Comparison of ENCODE assay signal across 13 cellular contexts in genomic region chr22:18033204-18033998, GRCh38. TPM values are rescaled to one million over a fixed set of nuclear protein-coding genes. Genes with fewer than 3 reads are reported as not detected.
A peak's percentile ranks its signal among the peaks of the same experiment; 100 is the strongest.
DNase-seq lines count a peak whose midpoint lies in the region; ATAC-seq and TF ChIP-seq lines count a peak whose summit lies in the region.
"Had no signal": no experiment of that assay in that cellular context is flagged by ENCODE, and none has a peak within 500 bp of the region (broad histone marks: within the 10 kb centered on the region; RNA-seq: fewer than 3 reads in every experiment).

No MANE protein-coding gene starts in this region.

- ATAC-seq in gastroesophageal sphincter (peak; percentile 50), GM21825 (IDR thresholded peaks at IDR 0.05; ENCODE audit: unreplicated experiment) (no peak), HG03135 (IDR thresholded peaks at IDR 0.05; ENCODE audit: unreplicated experiment) (no peak)
- ATAC-seq: K562 had no signal

- peak overlapping the region; percentile 22 for H3K27ac ChIP-seq in angular gyrus (ENCODE audit: low read depth, low read length)
- H3K27ac ChIP-seq in gastroesophageal sphincter, result peak overlapping the region; percentile 25 to 82 (median 68)
- peak overlapping the region; percentile 73 to 91 (median 82) for H3K27ac ChIP-seq in sigmoid colon

- TF ChIP-seq CTCF in gastroesophageal sphincter (IDR thresholded peaks at IDR 0.05) (peak in 2 of 4 experiments; percentile 16 to 39), sigmoid colon (IDR thresholded peaks at IDR 0.05) (peak in 2 of 4 experiments; percentile 26 to 51)

- H3K36me3 ChIP-seq in gastroesophageal sphincter, result no peaks in the 10 kb centered on the region
- no peaks in the 10 kb centered on the region for H3K36me3 ChIP-seq in sigmoid colon

- no peak overlapping the region for H3K4me3 ChIP-seq in gastroesophageal sphincter
- H3K4me3 ChIP-seq in sigmoid colon, result no peak overlapping the region
- H3K4me3 ChIP-seq: K562 had no signal

- 71 to 85% methylated on average over 4 to 5 of the region's 6 CpGs for WGBS in gastroesophageal sphincter (ENCODE audit: low coverage in 1 of 2), 2 donors
- 87 to 90% methylated on average over 6 of the region's 6 CpGs for WGBS in sigmoid colon, 2 donors

- peaks cover 9 to 33% (median 13%) of the 10 kb centered on the region in 3 donors for H3K4me1 ChIP-seq in gastroesophageal sphincter
- H3K4me1 ChIP-seq in sigmoid colon, result peaks cover 0 to 42% (median 32%) of the 10 kb centered on the region in 4 donors

- H3K9me3 ChIP-seq in gastroesophageal sphincter, result no peaks in the 10 kb centered on the region
- no peaks in the 10 kb centered on the region for H3K9me3 ChIP-seq in sigmoid colon

- no peak for TF ChIP-seq POLR2A in gastroesophageal sphincter (IDR thresholded peaks at IDR 0.05)
- TF ChIP-seq POLR2A in sigmoid colon (IDR thresholded peaks at IDR 0.05), result no peak

- intact Hi-C loops in sigmoid colon (cut with DNase I), result no loop called here

- peak; percentile 55 for DNase-seq in AG20443 (ENCODE audit: low spot score)
- no peak for DNase-seq in sigmoid colon
- DNase-seq in SKM-1 treated with dmso at 0.1 percent for 144 hours (lab: John Stamatoyannopoulos, UW; ENCODE audit: unreplicated experiment), result no peak
- no peak for DNase-seq in NCI-H1930 (lab: John Stamatoyannopoulos, UW)
- DNase-seq: activated B cell treated with CpG ODN at 0.5 μM for 24 hours; CD4-positive, CD25-positive, alpha-beta regulatory T cell; GOT3; SHP77 treated with DMSO at 0.1 percent for 48 hours had no signal

- TF ChIP-seq EP300 in gastroesophageal sphincter (IDR thresholded peaks at IDR 0.05), result no peak
- peak in 1 of 4 donors; percentile 16 for TF ChIP-seq EP300 in sigmoid colon (IDR thresholded peaks at IDR 0.05)

- H3K27me3 ChIP-seq in gastroesophageal sphincter (no peaks in the 10 kb centered on the region), sigmoid colon (no peaks in the 10 kb centered on the region)

RNA-seq across cellular contexts. Expression of gene MICAL3, which starts 9.0 kb away (rescaled TPM):
- total RNA-seq in gastroesophageal sphincter (100 to 1,000 TPM in 1 of 4 donors, 10 to 100 TPM in 3; 37.3 to 120 (median 51.5) TPM), sigmoid colon (10 to 100 TPM; 26.3 to 94.2 (median 45.0) TPM)
- polyA plus RNA-seq in sigmoid colon, result 10 to 100 TPM in 2 of 3 donors, 1 to 10 TPM in 1; 9.6 to 36.3 (median 16.9) TPM

RNA-seq across cellular contexts. Expression of gene PEX26, which starts 44.4 kb away (rescaled TPM):
- total RNA-seq in gastroesophageal sphincter (10 to 100 TPM; 19.5 to 34.9 (median 27.4) TPM), sigmoid colon (10 to 100 TPM; 13.3 to 21.3 (median 17.7) TPM)
- polyA plus RNA-seq in sigmoid colon, result 100 to 1,000 TPM in 1 of 3 donors, 10 to 100 TPM in 2; 45.0 to 124 (median 85.1) TPM

Comparison
In these comparisons a context has a peak if more than half of its experiments do, and no peak if none do; other contexts are left out.
1. H3K27ac ChIP-seq: peak in every context shown above with its lines; median percentile 82 in sigmoid colon; 68 in gastroesophageal sphincter; 22 in angular gyrus.